ENCODE assay signal across 8 cellular contexts in genomic region chr6:25137497-25137896, GRCh38.
DNase-seq lines count a peak whose midpoint lies in the region; ATAC-seq and TF ChIP-seq lines count a peak whose summit lies in the region.

No MANE protein-coding gene starts in this region.

- H4K20me1 ChIP-seq in smooth muscle cell (ENCODE audit: low read depth): no peaks in the 10 kb centered on the region

- H3K27ac Mint-ChIP-seq in naive B cell (peak overlapping the region; percentile 52 to 98 (median 86)), WTC11 (no peak overlapping the region)

- no peak for TF ChIP-seq POLR2A in NB4 (IDR thresholded peaks at IDR 0.05; ENCODE audit: extremely low read depth, insufficient read length)

- H3K9ac ChIP-seq in smooth muscle cell (ENCODE audit: low read depth): no peak overlapping the region

- TF ChIP-seq CTCF in NB4 (IDR thresholded peaks at IDR 0.05; ENCODE audit: low read depth, low read length): no peak
- no peak for TF ChIP-seq CTCF in smooth muscle cell (IDR thresholded peaks at IDR 0.05; ENCODE audit: borderline replicate concordance, insufficient read depth, poor library complexity, severe bottlenecking)
- TF ChIP-seq CTCF in WTC11 (IDR thresholded peaks at IDR 0.05): no peak

- ATAC-seq in naive B cell (ENCODE audit: low read depth in 2 of 2) (no peak), HG02759 (IDR thresholded peaks at IDR 0.05; ENCODE audit: unreplicated experiment) (no peak), WTC11 (no peak)

- peaks cover 27 to 41% (median 38%) of the 10 kb centered on the region in 3 donors for H3K4me1 Mint-ChIP-seq in naive B cell
- H3K4me1 Mint-ChIP-seq in WTC11: no peaks in the 10 kb centered on the region

- CTCF ChIA-PET in WTC11 (lab: Charles Lee): no interaction called here

- H3K27me3 Mint-ChIP-seq in naive B cell (no peaks in the 10 kb centered on the region), WTC11 (ENCODE audit: low read depth) (peaks cover 2% of the 10 kb centered on the region; the same call in 1 of the 2 replicates)

- DNase-seq in CD1c-positive myeloid dendritic cell (ENCODE audit: extremely low spot score) (peak; percentile 21), NB4 (ENCODE audit: low read depth) (peak; percentile 19), naive B cell (no peak), smooth muscle cell (lab: John Stamatoyannopoulos, UW; ENCODE audit: unreplicated experiment) (no peak), H4 (ENCODE audit: low spot score) (no peak), WTC11 (ENCODE audit: low spot score) (no peak)
- peak; percentile 9 for DNase-seq in central memory CD4-positive, alpha-beta T cell

- no peaks in the 10 kb centered on the region for H3K79me2 ChIP-seq in smooth muscle cell (ENCODE audit: low read depth)

- peak overlapping the region; percentile 86 to 94 (median 90) for H3K4me3 Mint-ChIP-seq in naive B cell
- no peak overlapping the region for H3K4me3 Mint-ChIP-seq in WTC11

- H3F3A ChIP-seq in smooth muscle cell (ENCODE audit: low read depth): no peaks in the 10 kb centered on the region

- peaks cover 11 to 16% of the 10 kb centered on the region in 2 donors for H3K36me3 Mint-ChIP-seq in naive B cell
- H3K36me3 Mint-ChIP-seq in WTC11: peaks cover 31% of the 10 kb centered on the region

- peaks cover 9% of the 10 kb centered on the region for H3K9me3 ChIP-seq in smooth muscle cell (replicated peaks; ENCODE audit: low read depth)

- H3K9me3 Mint-ChIP-seq in naive B cell (peaks cover 0 to 12% (median 8%) of the 10 kb centered on the region in 7 donors), WTC11 (peaks cover 47% of the 10 kb centered on the region)

- POLR2A ChIA-PET in WTC11 (lab: Charles Lee): no interaction called here

- H3K4me3 ChIP-seq in NB4 (ENCODE audit: low read depth, low read length) (peak overlapping the region; percentile 60), smooth muscle cell (no peak overlapping the region)

- H3K27me3 ChIP-seq in smooth muscle cell (ENCODE audit: low read depth): no peaks in the 10 kb centered on the region

- no peaks in the 10 kb centered on the region for H3K36me3 ChIP-seq in smooth muscle cell (ENCODE audit: low read depth)

- no peak overlapping the region for H3K27ac ChIP-seq in smooth muscle cell (ENCODE audit: low read depth)

- H2AFZ ChIP-seq in smooth muscle cell (ENCODE audit: low read depth): no peak overlapping the region

- no peaks in the 10 kb centered on the region for H3K4me1 ChIP-seq in smooth muscle cell (ENCODE audit: low read depth)

- whole genome bisulfite sequencing in smooth muscle cell (ENCODE audit: low lambda C conversion rate): 93% methylated on average over 6 of the region's 6 CpGs

- no peak overlapping the region for H3K4me2 ChIP-seq in smooth muscle cell

TF ChIP-seq in WTC11, 78 proteins besides CTCF, POLR2A, EP300 and RAD21:
- TF ChIP-seq GABPB1 (CRISPR knock-in tag; IDR thresholded peaks at IDR 0.05): no peak
- TF ChIP-seq NR2C2 (CRISPR knock-in tag; IDR thresholded peaks at IDR 0.05): no peak

Comparison
In these comparisons a context has a peak if more than half of its experiments do, and no peak if none do; other contexts are left out.
1. DNase-seq: peak in CD1c-positive myeloid dendritic cell (single experiment), NB4 (single experiment) and central memory CD4-positive, alpha-beta T cell (single experiment); none in naive B cell (single experiment), smooth muscle cell (single experiment), H4 (single experiment) and WTC11 (single experiment).